Comparison of ENCODE assay signal across 23 cellular contexts in the genomic region with DNA sequence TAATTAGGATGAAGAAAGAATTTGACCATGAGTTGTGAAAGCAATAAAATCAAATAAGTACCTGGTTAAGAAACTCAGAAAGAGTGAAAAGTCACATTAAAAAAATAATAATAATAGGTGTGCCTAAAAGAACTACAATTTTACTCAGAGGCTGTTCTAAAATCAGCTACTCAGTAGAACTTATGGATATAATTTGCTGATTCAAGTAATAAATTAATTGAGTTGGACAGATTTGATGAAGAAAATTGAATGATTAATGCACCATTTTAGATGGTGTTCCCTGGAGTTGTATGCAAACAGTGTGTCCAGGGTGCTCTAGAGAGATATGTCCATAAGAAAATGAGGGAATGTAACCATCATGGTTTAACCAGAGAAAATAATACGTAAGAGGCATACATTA.
"Had no signal": no experiment of that assay in that cellular context is flagged by ENCODE, and none has a peak within 500 bp of the region (broad histone marks: within the 10 kb centered on the region; RNA-seq: fewer than 3 reads in every experiment).

No MANE protein-coding gene starts in this region.

- H3K27ac ChIP-seq: coronary artery, dorsolateral prefrontal cortex, esophagus muscularis mucosa, foreskin keratinocyte, gastroesophageal sphincter, heart left ventricle, left lung, lower lobe of right lung had no signal

- H3K27me3 ChIP-seq: dorsolateral prefrontal cortex, esophagus muscularis mucosa, foreskin keratinocyte, gastroesophageal sphincter, heart left ventricle, left lung had no signal

- H3K36me3 Mint-ChIP-seq: naive B cell had no signal

- H3K4me1 ChIP-seq: esophagus muscularis mucosa, foreskin keratinocyte, gastroesophageal sphincter, heart left ventricle, left lung, lower lobe of right lung had no signal

- FAIRE-seq: colon, endothelial cell of umbilical vein, frontal cortex, islet of Langerhans, keratinocyte had no signal

- H3K36me3 ChIP-seq: esophagus muscularis mucosa, gastroesophageal sphincter, heart left ventricle, left lung, lower lobe of right lung had no signal

- H3K9me3 ChIP-seq: esophagus muscularis mucosa, gastroesophageal sphincter, lower lobe of right lung had no signal

- H3K4me1 Mint-ChIP-seq: mesothelial cell of epicardium, naive B cell had no signal

- H3K4me3 ChIP-seq: coronary artery, dorsolateral prefrontal cortex, esophagus muscularis mucosa, gastroesophageal sphincter, heart left ventricle, left lung, lower lobe of right lung, mucosa of descending colon had no signal

- H3K27ac Mint-ChIP-seq: mesothelial cell of epicardium, naive B cell had no signal

- ATAC-seq: foreskin keratinocyte, gastroesophageal sphincter, heart left ventricle, left cardiac atrium, left lung, left ventricle myocardium superior, lower lobe of right lung, mucosa of descending colon had no signal

- H3K4me3 Mint-ChIP-seq: mesothelial cell of epicardium, naive B cell had no signal

- H3K27me3 Mint-ChIP-seq: naive B cell had no signal

- DNase-seq: dermis blood vessel endothelial cell; dorsolateral prefrontal cortex; effector CD4-positive, alpha-beta T cell; effector memory CD4-positive, alpha-beta T cell; heart left ventricle; hippocampal formation; left cardiac atrium; left lung; left ventricle myocardium superior; lower lobe of right lung; mesenchymal stem cell; mucosa of descending colon; naive B cell had no signal
